Comparison of ENCODE assay signal across 13 cellular contexts in genomic region chr21:16084776-16085364, GRCh38.
DNase-seq lines count a peak whose midpoint lies in the region; ATAC-seq and TF ChIP-seq lines count a peak whose summit lies in the region.
"Had no signal": no experiment of that assay in that cellular context is flagged by ENCODE, and none has a peak within 500 bp of the region (broad histone marks: within the 10 kb centered on the region; RNA-seq: fewer than 3 reads in every experiment).

No MANE protein-coding gene starts in this region.

- peak; percentile 41 for DNase-seq in HS-5 (ENCODE audit: low read depth)
- DNase-seq in breast epithelium (ENCODE audit: low spot score in 2 of 2): no peak
- DNase-seq in thoracic aorta (ENCODE audit: low spot score): peak; percentile 16
- DNase-seq in Peyer's patch: no peak
- no peak for DNase-seq in NCI-H524 treated with DMSO at 0.1 percent for 48 hours (lab: John Stamatoyannopoulos, UW)
- DNase-seq in activated CD4-positive, alpha-beta T cell treated with anti-CD3 and anti-CD28 coated beads, Interleukin-2, amount 50 U/mL, for 48 hours: no peak
- DNase-seq in NCI-H526 (lab: John Stamatoyannopoulos, UW): no peak
- DNase-seq: GDM1, NCI-H2081 treated with DMSO at 0.1 percent for 48 hours, T-helper 17 cell had no signal

- no peaks in the 10 kb centered on the region for H3K36me3 ChIP-seq in breast epithelium
- no peaks in the 10 kb centered on the region for H3K36me3 ChIP-seq in thoracic aorta
- no peaks in the 10 kb centered on the region for H3K36me3 ChIP-seq in Peyer's patch
- H3K36me3 ChIP-seq: esophagus muscularis mucosa had no signal

- TF ChIP-seq POLR2A in breast epithelium (IDR thresholded peaks at IDR 0.05) (no peak), Peyer's patch (IDR thresholded peaks at IDR 0.05) (no peak)

- no peak for TF ChIP-seq CTCF in breast epithelium (IDR thresholded peaks at IDR 0.05)
- no peak for TF ChIP-seq CTCF in thoracic aorta (IDR thresholded peaks at IDR 0.05)
- no peak for TF ChIP-seq CTCF in Peyer's patch (IDR thresholded peaks at IDR 0.05)

- H3K4me1 ChIP-seq in breast epithelium (no peaks in the 10 kb centered on the region), thoracic aorta (ENCODE audit: control insufficient read depth in 1 of 2, low read depth in 2 of 2) (no peaks in the 10 kb centered on the region), Peyer's patch (no peaks in the 10 kb centered on the region)
- H3K4me1 ChIP-seq: esophagus muscularis mucosa had no signal

- H3K4me3 ChIP-seq in breast epithelium (peak overlapping the region in 1 of 3 donors; percentile 15), thoracic aorta (peak overlapping the region; percentile 24), Peyer's patch (no peak overlapping the region)
- H3K4me3 ChIP-seq: esophagus muscularis mucosa had no signal

- H3K9me3 ChIP-seq in breast epithelium: no peaks in the 10 kb centered on the region
- no peaks in the 10 kb centered on the region for H3K9me3 ChIP-seq in thoracic aorta
- H3K9me3 ChIP-seq in Peyer's patch: no peaks in the 10 kb centered on the region
- H3K9me3 ChIP-seq: esophagus muscularis mucosa had no signal

- no peaks in the 10 kb centered on the region for H3K27me3 ChIP-seq in breast epithelium
- no peaks in the 10 kb centered on the region for H3K27me3 ChIP-seq in layer of hippocampus (ENCODE audit: control insufficient read depth, insufficient read depth, low read length)
- H3K27me3 ChIP-seq in thoracic aorta (replicated peaks; ENCODE audit: insufficient read depth): no peaks in the 10 kb centered on the region
- no peaks in the 10 kb centered on the region for H3K27me3 ChIP-seq in Peyer's patch
- H3K27me3 ChIP-seq: esophagus muscularis mucosa had no signal

- intact Hi-C loops in breast epithelium (cut with DNase I; ENCODE audit: low total_unique reads): no loop called here

- H3K27ac ChIP-seq in breast epithelium: peak overlapping the region; percentile 46 to 81
- peak overlapping the region; percentile 68 for H3K27ac ChIP-seq in layer of hippocampus (ENCODE audit: low read depth, low read length)
- H3K27ac ChIP-seq in thoracic aorta: no peak overlapping the region
- no peak overlapping the region for H3K27ac ChIP-seq in Peyer's patch

- no peak for ATAC-seq in thoracic aorta (ENCODE audit: insufficient number of reproducible peaks, low FRiP score, low read depth)
- ATAC-seq: activated T-helper 17 cell treated with anti-CD3 and anti-CD28 coated beads, Interleukin-2, amount 50 U/mL, for 72 hours; T-helper 17 cell had no signal

Comparison
In these comparisons a context has a peak if more than half of its experiments do, and no peak if none do; other contexts are left out.
1. DNase-seq: peak in HS-5 (single experiment) and thoracic aorta (single experiment); none in breast epithelium (0 of 2), Peyer's patch (0 of 3), NCI-H524 treated with DMSO at 0.1 percent for 48 hours (single experiment), activated CD4-positive, alpha-beta T cell treated with anti-CD3 and anti-CD28 coated beads, Interleukin-2, amount 50 U/mL, for 48 hours (0 of 2) and NCI-H526 (0 of 2).
2. H3K27ac ChIP-seq: peak in breast epithelium (2 of 2) and layer of hippocampus (single experiment); none in thoracic aorta (0 of 2) and Peyer's patch (0 of 4).